10 cellular contexts compared by ENCODE assay signal in genomic region chr9:133880851-133881634, GRCh38.
DNase-seq lines count a peak whose midpoint lies in the region; ATAC-seq and TF ChIP-seq lines count a peak whose summit lies in the region.
"Had no signal": no experiment of that assay in that cellular context is flagged by ENCODE, and none has a peak within 500 bp of the region (broad histone marks: within the 10 kb centered on the region; RNA-seq: fewer than 3 reads in every experiment).

No MANE protein-coding gene starts in this region.

- H3K4me1 Mint-ChIP-seq in memory B cell, result peaks cover 40% of the 10 kb centered on the region

- TF ChIP-seq CTCF in BE2C (IDR thresholded peaks at IDR 0.05; ENCODE audit: low read depth, low read length) (0 out of 2 replicates have a peak, but pooled peaks have one; percentile 5), LNCaP clone FGC (IDR thresholded peaks at IDR 0.05; ENCODE audit: control insufficient read depth, extremely low read depth, insufficient read depth) (no peak), breast epithelium (IDR thresholded peaks at IDR 0.05) (no peak)

- H3K4me3 Mint-ChIP-seq in memory B cell, result no peak overlapping the region
- H3K4me3 Mint-ChIP-seq: activated CD8-positive, alpha-beta T cell treated with anti-CD3 and anti-CD28 coated beads, Interleukin-2, amount 10 ng/mL, durations not matched to agents 7 days and 5 days; effector memory CD8-positive, alpha-beta T cell had no signal

- H3K36me3 Mint-ChIP-seq in memory B cell, result peaks cover 3% of the 10 kb centered on the region

- H3K27ac Mint-ChIP-seq in memory B cell, result peak overlapping the region; percentile 25
- H3K27ac Mint-ChIP-seq: activated CD8-positive, alpha-beta T cell treated with anti-CD3 and anti-CD28 coated beads, Interleukin-2, amount 10 ng/mL, durations not matched to agents 7 days and 5 days; effector memory CD8-positive, alpha-beta T cell had no signal

- H3K27ac ChIP-seq in breast epithelium, result peak overlapping the region; percentile 79 to 81

- DNase-seq in BE2C (peak; percentile 73), LNCaP clone FGC (ENCODE audit: low read depth) (peak; percentile 40), breast epithelium (ENCODE audit: low spot score in 2 of 2) (no peak), memory B cell (ENCODE audit: low spot score in 2 of 2) (no peak), cerebellum (ENCODE audit: low spot score) (no peak), NOMO-1 (lab: John Stamatoyannopoulos, UW; ENCODE audit: unreplicated experiment in 2 of 2) (no peak)
- DNase-seq in activated CD4-positive, alpha-beta T cell treated with anti-CD3 and anti-CD28 coated beads, Interleukin-2, amount 50 U/mL, for 1 hour, result no peak
- DNase-seq: activated CD8-positive, alpha-beta T cell treated with anti-CD3 and anti-CD28 coated beads, Interleukin-2, amount 10 ng/mL, durations not matched to agents 7 days and 5 days; effector memory CD8-positive, alpha-beta T cell had no signal

- H3K9me3 ChIP-seq in BE2C (no peaks in the 10 kb centered on the region), breast epithelium (no peaks in the 10 kb centered on the region)

- no peaks in the 10 kb centered on the region for H3K27me3 ChIP-seq in BE2C
- no peaks in the 10 kb centered on the region for H3K27me3 ChIP-seq in breast epithelium

- no peak for TF ChIP-seq POLR2A in breast epithelium (IDR thresholded peaks at IDR 0.05)

- no peaks in the 10 kb centered on the region for H3K9me3 Mint-ChIP-seq in memory B cell
- H3K9me3 Mint-ChIP-seq: effector memory CD8-positive, alpha-beta T cell had no signal

- H3K4me1 ChIP-seq in BE2C, result peaks cover 79% of the 10 kb centered on the region
- peaks cover 0 to 7% of the 10 kb centered on the region in 2 donors for H3K4me1 ChIP-seq in breast epithelium

- no peaks in the 10 kb centered on the region for H3K36me3 ChIP-seq in BE2C
- H3K36me3 ChIP-seq in breast epithelium, result no peaks in the 10 kb centered on the region

- no peak overlapping the region for H3K4me3 ChIP-seq in BE2C (ENCODE audit: low read depth, low read length)
- H3K4me3 ChIP-seq in LNCaP clone FGC (ENCODE audit: low read depth, low read length), result no peak overlapping the region
- no peak overlapping the region for H3K4me3 ChIP-seq in breast epithelium

- no peaks in the 10 kb centered on the region for H3K27me3 Mint-ChIP-seq in memory B cell
- H3K27me3 Mint-ChIP-seq: effector memory CD8-positive, alpha-beta T cell had no signal

- intact Hi-C loops in breast epithelium (cut with DNase I; ENCODE audit: low total_unique reads), result loop anchor here (10.0 kb wide), 1 partner anchor 46 kb away; no protein-coding TSS in a partner anchor

- ATAC-seq in memory B cell (ENCODE audit: low read depth) (no peak), GM21737 (IDR thresholded peaks at IDR 0.05; ENCODE audit: unreplicated experiment) (no peak)
- ATAC-seq: activated CD8-positive, alpha-beta T cell treated with anti-CD3 and anti-CD28 coated beads, Interleukin-2, amount 10 ng/mL, durations not matched to agents 7 days and 5 days; effector memory CD8-positive, alpha-beta T cell had no signal

Comparison
In these comparisons a context has a peak if more than half of its experiments do, and no peak if none do; other contexts are left out.
1. DNase-seq: peak in BE2C (single experiment) and LNCaP clone FGC (single experiment); none in breast epithelium (0 of 2), memory B cell (0 of 2), cerebellum (single experiment), activated CD4-positive, alpha-beta T cell treated with anti-CD3 and anti-CD28 coated beads, Interleukin-2, amount 50 U/mL, for 1 hour (single experiment) and NOMO-1 (0 of 2).